Comparison of ENCODE assay signal across 26 cellular contexts in genomic region chr4:13986533-13986932, GRCh38.
"Had no signal": no experiment of that assay in that cellular context is flagged by ENCODE, and none has a peak within 500 bp of the region (broad histone marks: within the 10 kb centered on the region; RNA-seq: fewer than 3 reads in every experiment).

No MANE protein-coding gene starts in this region.

- H3K9me3 Mint-ChIP-seq: activated T-cell treated with anti-CD3 and anti-CD28 coated beads, Interleukin-2, amount 50 U/mL, for 72 hours; naive thymus-derived CD8-positive, alpha-beta T cell; neural crest cell had no signal

- H3K36me3 Mint-ChIP-seq: immature natural killer cell; naive thymus-derived CD8-positive, alpha-beta T cell had no signal

- H3K27ac ChIP-seq: body of pancreas, cardiac muscle cell, coronary artery, right atrium auricular region, thoracic aorta had no signal

- ATAC-seq: activated CD4-positive, alpha-beta T cell treated with anti-CD3 and anti-CD28 coated beads for 36 hours; activated naive CD4-positive, alpha-beta T cell treated with anti-CD3 and anti-CD28 coated beads, Interleukin-2, amount 50 U/mL, for 72 hours; activated T-cell treated with anti-CD3 and anti-CD28 coated beads, Interleukin-2, amount 50 U/mL, for 72 hours; body of pancreas; naive thymus-derived CD8-positive, alpha-beta T cell had no signal

- H3K27ac Mint-ChIP-seq: activated CD4-positive, alpha-beta T cell treated with anti-CD3 and anti-CD28 coated beads for 36 hours; activated naive CD4-positive, alpha-beta T cell treated with anti-CD3 and anti-CD28 coated beads, Interleukin-2, amount 50 U/mL, for 72 hours; activated T-cell treated with anti-CD3 and anti-CD28 coated beads, Interleukin-2, amount 50 U/mL, for 72 hours; immature natural killer cell; naive thymus-derived CD8-positive, alpha-beta T cell had no signal

- DNase-seq: activated CD4-positive, alpha-beta T cell treated with anti-CD3 and anti-CD28 coated beads for 36 hours; activated CD4-positive, alpha-beta T cell treated with anti-CD3 and anti-CD28 coated beads, Interleukin-2, amount 50 U/mL, for 4 hours; activated CD4-positive, CD25-positive, alpha-beta regulatory T cell; activated naive CD4-positive, alpha-beta T cell; activated T-cell treated with anti-CD3 and anti-CD28 coated beads for 4 hours; activated T-cell treated with anti-CD3 and anti-CD28 coated beads, Interleukin-2, amount 50 U/mL, for 72 hours; anterior cingulate cortex; body of pancreas; cerebellar nuclear complex; dorsolateral prefrontal cortex; effector memory CD4-positive, alpha-beta T cell; erythroblast; head of caudate nucleus; immature natural killer cell; naive thymus-derived CD8-positive, alpha-beta T cell; nucleus accumbens; stimulated activated CD4-positive, alpha-beta T cell treated with anti-CD3 and anti-CD28 coated beads, Interleukin-15, amount 100 ng/mL, for 24 hours; stimulated activated naive CD4-positive, alpha-beta T cell treated with Interleukin-2 at 50 U/mL for 16 hours; trophoblast cell had no signal

- FAIRE-seq: urothelium cell line had no signal

- H3K9me3 ChIP-seq: body of pancreas, right atrium auricular region, thoracic aorta had no signal

- H3K4me3 ChIP-seq: body of pancreas, cardiac muscle cell, coronary artery, dorsolateral prefrontal cortex, right atrium auricular region, thoracic aorta had no signal

- H3K27me3 ChIP-seq: body of pancreas, cardiac muscle cell, dorsolateral prefrontal cortex, right atrium auricular region had no signal

- H3K36me3 ChIP-seq: cardiac muscle cell, right atrium auricular region, thoracic aorta had no signal

- H3K4me3 Mint-ChIP-seq: activated CD4-positive, alpha-beta T cell treated with anti-CD3 and anti-CD28 coated beads for 36 hours; activated T-cell treated with anti-CD3 and anti-CD28 coated beads, Interleukin-2, amount 50 U/mL, for 72 hours; immature natural killer cell; naive thymus-derived CD8-positive, alpha-beta T cell; neural crest cell had no signal
